8 cellular contexts compared by ENCODE assay signal in the genomic region with DNA sequence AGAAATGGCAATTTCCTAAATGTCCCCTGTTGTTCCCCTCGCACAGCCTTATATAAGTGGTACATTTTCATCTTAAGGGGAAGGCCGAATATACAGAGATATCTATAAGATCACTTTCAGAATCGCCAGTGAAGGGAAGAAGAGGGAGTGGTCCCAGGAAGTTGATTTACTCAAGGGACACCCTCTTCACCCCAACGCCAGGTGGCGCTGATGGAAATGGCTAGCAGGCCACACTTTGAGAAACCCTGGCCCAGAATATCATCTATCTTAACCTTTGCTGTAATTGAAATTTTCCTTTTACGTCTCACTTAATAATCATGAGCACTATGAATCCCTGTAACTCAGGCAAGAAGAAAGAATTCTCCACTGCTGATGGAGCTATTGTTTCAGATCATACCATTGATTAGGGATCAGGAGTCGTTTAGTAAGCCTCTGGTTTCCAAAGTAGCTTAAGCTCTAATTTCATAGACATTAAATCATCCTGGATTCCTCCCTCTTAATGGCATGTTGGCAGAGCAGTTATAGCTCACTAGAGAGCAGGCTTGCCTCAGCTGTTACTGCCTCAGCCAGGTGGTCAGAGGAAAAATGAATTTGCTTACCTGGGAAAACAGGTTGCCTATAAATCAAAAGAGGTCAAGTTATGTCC.
A peak's percentile ranks its signal among the peaks of the same experiment; 100 is the strongest.
DNase-seq lines count a peak whose midpoint lies in the region; ATAC-seq and TF ChIP-seq lines count a peak whose summit lies in the region.

No MANE protein-coding gene starts in this region.

- H3K36me3 Mint-ChIP-seq in T-helper 2 cell treated with Interferon-gamma antibody and Interleukin-4, amounts not matched to agents 5 μg/mL and 100 μg/mL, for 36 hours (ENCODE audit: low read depth), result no peaks in the 10 kb centered on the region

- no peaks in the 10 kb centered on the region for H3K27me3 Mint-ChIP-seq in T-helper 2 cell treated with Interferon-gamma antibody and Interleukin-4, amounts not matched to agents 5 μg/mL and 100 μg/mL, for 36 hours (ENCODE audit: low read depth)

- no peak overlapping the region for H3K27ac Mint-ChIP-seq in T-helper 2 cell treated with Interferon-gamma antibody and Interleukin-4, amounts not matched to agents 5 μg/mL and 100 μg/mL, for 36 hours

- H3K9me3 ChIP-seq in Panc1 (ENCODE audit: control insufficient read depth, insufficient read depth, low read depth, low read length), result no peaks in the 10 kb centered on the region

- no peaks in the 10 kb centered on the region for H3K9me3 Mint-ChIP-seq in T-helper 2 cell treated with Interferon-gamma antibody and Interleukin-4, amounts not matched to agents 5 μg/mL and 100 μg/mL, for 36 hours

- intact Hi-C loops in Panc1 (cut with micrococcal nuclease; ENCODE audit: unreplicated experiment) (loop anchor here (2.0 kb wide), 1 partner anchor 227 kb away; no protein-coding TSS in a partner anchor), posterior vena cava (cut with DNase I) (no loop called here)

- H3K4me1 ChIP-seq in Panc1 (ENCODE audit: control insufficient read depth, insufficient read depth, low read length), result no peaks in the 10 kb centered on the region

- no peak overlapping the region for H3K27ac ChIP-seq in Panc1 (ENCODE audit: low read length)

- ATAC-seq in GM18870 (IDR thresholded peaks at IDR 0.05; ENCODE audit: unreplicated experiment) (peak; percentile 80), Panc1 (no peak; the same call in 1 of the 2 replicates)

- in situ Hi-C loops in Panc1 (cut with HindIII; ENCODE audit: low pct_unique_long_range_greater_than_20kb, low sequenced_read_pairs), result no loop called here

- DNase-seq in DMS114 treated with DMSO at 0.1 percent for 48 hours (lab: John Stamatoyannopoulos, UW; ENCODE audit: unreplicated experiment) (peak; percentile 5), HPDE6-E6E7 (ENCODE audit: extremely low spot score) (peak; percentile 34), Panc1 (ENCODE audit: low read depth, low spot score) (peak; percentile 10), fibroblast of the aortic adventitia (ENCODE audit: low read depth) (peak; percentile 2), posterior vena cava (ENCODE audit: low spot score) (no peak)
- peak; percentile 2 for DNase-seq in stimulated activated CD4-positive, alpha-beta T cell treated with anti-CD3 and anti-CD28 coated beads, Interleukin-4, amount 100 ng/mL, for 48 hours (ENCODE audit: low read depth in 2 of 2)
- DNase-seq in T-helper 2 cell treated with Interferon-gamma antibody and Interleukin-4, amounts not matched to agents 5 μg/mL and 100 μg/mL, for 36 hours (ENCODE audit: low spot score), result no peak

- H3K4me3 ChIP-seq in Panc1 (ENCODE audit: low read depth in 2 of 2, low read length in 2 of 2) (no peak overlapping the region), fibroblast of the aortic adventitia (ENCODE audit: low read depth, low read length) (no peak overlapping the region)

- no peaks in the 10 kb centered on the region for H3K4me1 Mint-ChIP-seq in T-helper 2 cell treated with Interferon-gamma antibody and Interleukin-4, amounts not matched to agents 5 μg/mL and 100 μg/mL, for 36 hours (ENCODE audit: low read depth)

- CTCF ChIA-PET in Panc1 (lab: Charles Lee), result interaction anchor here (0.6 kb wide), 1 partner anchor 66 kb away, joined by 4 read pairs; no protein-coding TSS in a partner anchor

- H3K27me3 ChIP-seq in Panc1 (ENCODE audit: control insufficient read depth, insufficient read depth, low read length), result no peaks in the 10 kb centered on the region

- TF ChIP-seq CTCF in Panc1 (IDR thresholded peaks at IDR 0.05) (peak; percentile 58), fibroblast of the aortic adventitia (IDR thresholded peaks at IDR 0.05; ENCODE audit: insufficient read depth, low read length) (no peak)

- BruUV-seq in Panc1 (replicated peaks; lab: Mats Ljungman, UMichigan), result no TSS peak

- H3K4me3 Mint-ChIP-seq in T-helper 2 cell treated with Interferon-gamma antibody and Interleukin-4, amounts not matched to agents 5 μg/mL and 100 μg/mL, for 36 hours, result no peak overlapping the region

- POLR2A ChIA-PET in Panc1 (lab: Charles Lee), result no interaction called here

- no peaks in the 10 kb centered on the region for H3K36me3 ChIP-seq in Panc1 (ENCODE audit: control insufficient read depth, insufficient read depth, low read length)

Comparison
In these comparisons a context has a peak if more than half of its experiments do, and no peak if none do; other contexts are left out.
1. DNase-seq: peak in DMS114 treated with DMSO at 0.1 percent for 48 hours (single experiment), HPDE6-E6E7 (single experiment), Panc1 (single experiment), fibroblast of the aortic adventitia (single experiment) and stimulated activated CD4-positive, alpha-beta T cell treated with anti-CD3 and anti-CD28 coated beads, Interleukin-4, amount 100 ng/mL, for 48 hours (2 of 2); none in posterior vena cava (single experiment) and T-helper 2 cell treated with Interferon-gamma antibody and Interleukin-4, amounts not matched to agents 5 μg/mL and 100 μg/mL, for 36 hours (single experiment).